In genomic region chr1:113812661-113813135, GRCh38 we compare ENCODE assay signal across 8 cellular contexts. TPM values are rescaled to one million over a fixed set of nuclear protein-coding genes. Genes with fewer than 3 reads are reported as not detected.
DNase-seq lines count a peak whose midpoint lies in the region; ATAC-seq and TF ChIP-seq lines count a peak whose summit lies in the region.

No MANE protein-coding gene starts in this region.

- peaks cover 16% of the 10 kb centered on the region for H3K4me1 Mint-ChIP-seq in WTC11

- POLR2A ChIA-PET in WTC11 (lab: Charles Lee), result interaction anchor here (0.9 to 2.3 kb wide), 2 partner anchors 20 to 53 kb away, joined by 3 to 19 read pairs; partner anchors contain the start of gene PHTF1

- DNase-seq in activated CD4-positive, alpha-beta T cell treated with anti-CD3 and anti-CD28 coated beads for 48 hours, result peak; percentile 22
- no peak for DNase-seq in activated CD4-positive, alpha-beta T cell treated with anti-CD3 and anti-CD28 coated beads, Interleukin-2, amount 50 U/mL, for 4 hours
- DNase-seq in WTC11 (ENCODE audit: low spot score) (no peak), foreskin keratinocyte (no peak), COLO829 (ENCODE audit: low spot score) (no peak), HK-2 (ENCODE audit: unreplicated experiment) (no peak)

- H3K9me3 Mint-ChIP-seq in WTC11, result peaks cover 4% of the 10 kb centered on the region; the same call in 1 of the 2 replicates

- no peak overlapping the region for H3K9ac ChIP-seq in rectal smooth muscle tissue (ENCODE audit: low read length)

- H3K27me3 Mint-ChIP-seq in WTC11 (ENCODE audit: low read depth), result no peaks in the 10 kb centered on the region

- CTCF ChIA-PET in WTC11 (lab: Charles Lee), result interaction anchor here (0.6 to 1.4 kb wide), 5 partner anchors 9 to 355 kb away, joined by 3 to 5 read pairs (median 3); partner anchors contain the start of gene AP4B1

- no peaks in the 10 kb centered on the region for H3K36me3 ChIP-seq in rectal smooth muscle tissue (ENCODE audit: control insufficient read depth, insufficient read depth, low read length)

- TF ChIP-seq CTCF in WTC11 (IDR thresholded peaks at IDR 0.05) (no peak), foreskin keratinocyte (conservative IDR thresholded peaks at IDR 0.05) (no peak)

- no peaks in the 10 kb centered on the region for H3K27me3 ChIP-seq in foreskin keratinocyte
- H3K27me3 ChIP-seq in rectal smooth muscle tissue (ENCODE audit: control insufficient read depth, insufficient read depth, low read length), result no peaks in the 10 kb centered on the region

- H3K27ac ChIP-seq in foreskin keratinocyte (peak overlapping the region; percentile 63), rectal smooth muscle tissue (ENCODE audit: low read depth, low read length) (peak overlapping the region; percentile 76)

- ATAC-seq in WTC11, result no peak
- ATAC-seq in foreskin keratinocyte, result no peak
- ATAC-seq in HG02798 (IDR thresholded peaks at IDR 0.05; ENCODE audit: poor library complexity, unreplicated experiment), result no peak

- H3K4me3 Mint-ChIP-seq in WTC11, result peak overlapping the region; percentile 96

- peaks cover 6% of the 10 kb centered on the region for H3K36me3 Mint-ChIP-seq in WTC11

- peak overlapping the region; percentile 96 for H3K27ac Mint-ChIP-seq in WTC11

- H3K4me3 ChIP-seq in rectal smooth muscle tissue (ENCODE audit: low read length), result peak overlapping the region; percentile 63

- H3K4me1 ChIP-seq in foreskin keratinocyte (peaks cover 19% of the 10 kb centered on the region), rectal smooth muscle tissue (ENCODE audit: control insufficient read depth, insufficient read depth, low read length) (peaks cover 2% of the 10 kb centered on the region)

TF ChIP-seq in WTC11, 78 proteins besides CTCF, POLR2A, EP300 and RAD21:
- TF ChIP-seq FOXP1 (CRISPR knock-in tag; IDR thresholded peaks at IDR 0.05; ENCODE audit: borderline replicate concordance) (no peak), ZNF121 (CRISPR knock-in tag; IDR thresholded peaks at IDR 0.05) (peak; percentile 63; the same call in 1 of the 2 replicates)

RNA-seq across cellular contexts. Expression of gene RSBN1, which starts 0.4 kb away (rescaled TPM):
- 15.5 to 19.3 TPM (median 19.1 TPM) in 3 replicates for total RNA-seq in WTC11 (2021)
- 11.7 and 12.3 TPM in 2 replicates for total RNA-seq in foreskin keratinocyte
- polyA plus RNA-seq in foreskin keratinocyte, result 2.0 and 2.5 TPM in 2 replicates

RNA-seq across cellular contexts. Expression of gene PHTF1, which starts 53.4 kb away (rescaled TPM):
- total RNA-seq in WTC11 (2021), result 23.9 to 28.7 TPM (median 25.2 TPM) in 3 replicates
- 12.0 and 13.5 TPM in 2 replicates for total RNA-seq in foreskin keratinocyte
- 5.9 and 6.3 TPM in 2 replicates for polyA plus RNA-seq in foreskin keratinocyte

RNA-seq across cellular contexts. Expression of gene PTPN22, which starts 58.8 kb away (rescaled TPM):
- total RNA-seq in WTC11 (2021) (0.11 to 0.18 TPM in 2 of 3 replicates, not detected in the other), foreskin keratinocyte (0.17 and 0.28 TPM in 2 replicates)
- 0.03 and 0.17 TPM in 2 replicates for polyA plus RNA-seq in foreskin keratinocyte
